ENCODE assay signal across 7 cellular contexts in genomic region chr19:9934132-9934950, GRCh38. TPM values are rescaled to one million over a fixed set of nuclear protein-coding genes. Genes with fewer than 3 reads are reported as not detected.
A peak's percentile ranks its signal among the peaks of the same experiment; 100 is the strongest.
DNase-seq lines count a peak whose midpoint lies in the region; ATAC-seq, FAIRE-seq and TF ChIP-seq lines count a peak whose summit lies in the region.

No MANE protein-coding gene starts in this region.

- no peak overlapping the region for H3K4me2 ChIP-seq in GM12878 (ENCODE audit: control insufficient read depth, insufficient read depth)

- H3K27ac ChIP-seq in GM12878 (ENCODE audit: control insufficient read depth, insufficient read depth) (no peak overlapping the region), iPS-18a (ENCODE audit: low read length) (no peak overlapping the region)

- no peaks in the 10 kb centered on the region for H3K79me2 ChIP-seq in GM12878 (ENCODE audit: control insufficient read depth, insufficient read depth, low read length)

- peak; percentile 82 for TF ChIP-seq RAD21 in GM12878 (IDR thresholded peaks at IDR 0.05; ENCODE audit: insufficient read depth, low read depth, low read length)

- FAIRE-seq in GM12878 (lab: Jason Lieb, UNC): peak; percentile 73

- intact Hi-C loops in GM12878 (cut with micrococcal nuclease; ENCODE audit: unreplicated experiment): loop anchor here (1.0 to 2.0 kb wide), 3 partner anchors 66 to 316 kb away; no protein-coding TSS in a partner anchor

- CTCF ChIA-PET in GM10248 (lab: Yijun Ruan, JAX) (interaction anchor here (4.2 to 5.1 kb wide), 2 partner anchors 65 to 326 kb away, joined by 33 to 41 read pairs; no protein-coding TSS in a partner anchor), GM12878 (lab: Yijun Ruan, JAX) (interaction anchor here (0.9 to 4.4 kb wide), 3 partner anchors 66 to 316 kb away, joined by 3 to 60 read pairs (median 34); no protein-coding TSS in a partner anchor)

- H3K4me1 ChIP-seq in GM12878 (ENCODE audit: control insufficient read depth, insufficient read depth, low read length) (no peaks in the 10 kb centered on the region), iPS-18a (ENCODE audit: control insufficient read depth, low read depth, low read length) (peaks cover 8% of the 10 kb centered on the region)

- H3K4me3 ChIP-seq in GM12878 (no peak overlapping the region), iPS-18a (ENCODE audit: low read length) (peak overlapping the region; percentile 80)

- TF ChIP-seq EP300 in GM12878 (IDR thresholded peaks at IDR 0.05; ENCODE audit: borderline replicate concordance in 1 of 2, control insufficient read depth in 1 of 2, low read depth in 2 of 2, low read length in 2 of 2): peak in 1 of 2 experiments; percentile 12; a peak in 1 of 4 replicates

- no TSS peak for BruUV-seq in GM12878 (replicated peaks; lab: Mats Ljungman, UMichigan)

- ATAC-seq in GM12878 (peak; percentile 85), HG02884 (IDR thresholded peaks at IDR 0.05; ENCODE audit: unreplicated experiment) (no peak)

- in situ Hi-C loops in GM12878 (cut with MboI): loop anchor here (5.0 kb wide), 1 partner anchor 93 kb away; no protein-coding TSS in a partner anchor

- DNase-seq in GM10248 (ENCODE audit: extremely low spot score) (peak; percentile 87), LHCN-M2 (ENCODE audit: low read depth) (peak; percentile 55), UCSD-AML1 (lab: John Stamatoyannopoulos, UW; ENCODE audit: unreplicated experiment) (peak; percentile 75), GM12878 (ENCODE audit: low read depth, low spot score) (no peak), smooth muscle cell of the brain vasculature (ENCODE audit: low read depth, low spot score) (peak; percentile 61)

- SMC1A ChIA-PET in GM12878 (lab: Charles Lee; ENCODE audit: uncharacterized antibody, unreplicated experiment): no interaction called here

- no peaks in the 10 kb centered on the region for H4K20me1 ChIP-seq in GM12878 (ENCODE audit: control insufficient read depth, insufficient read depth)

- H3K9ac ChIP-seq in GM12878 (ENCODE audit: control insufficient read depth, insufficient read depth, low read length) (no peak overlapping the region), iPS-18a (ENCODE audit: low read length) (no peak overlapping the region)

- H3K27me3 ChIP-seq in GM12878 (replicated peaks in 1 of 2; ENCODE audit: control insufficient read depth in 2 of 2, insufficient read depth in 2 of 2, low read length in 1 of 2): no peaks in the 10 kb centered on the region
- peaks cover 8% of the 10 kb centered on the region for H3K27me3 ChIP-seq in iPS-18a (ENCODE audit: control insufficient read depth, insufficient read depth, low read length)

- H2AFZ ChIP-seq in GM12878 (ENCODE audit: control insufficient read depth, low read depth, low read length): no peak overlapping the region

- POLR2A ChIA-PET in GM10248 (lab: Yijun Ruan, JAX): no interaction called here
- POLR2A ChIA-PET in GM12878 (lab: Charles Lee): no interaction called here

- TF ChIP-seq CTCF in GM10248 (IDR thresholded peaks at IDR 0.05; ENCODE audit: control extremely low read depth, extremely low read depth, low read depth, missing control alignments) (peak; percentile 90), GM12878 (IDR thresholded peaks at IDR 0.05 in 2 of 3, conservative IDR thresholded peaks at IDR 0.05 in 1 of 3; ENCODE audit: control insufficient read depth in 2 of 3, extremely low read depth in 1 of 3, insufficient read depth in 1 of 3, low read depth in 3 of 3, low read length in 3 of 3) (peak; percentile 96 to 97 (median 97); a peak in 5 of 6 replicates)

- RAD21 ChIA-PET in GM12878 (lab: Charles Lee; ENCODE audit: unreplicated experiment): interaction anchor here (1.0 kb wide), 1 partner anchor 315 kb away, joined by 3 read pairs; no protein-coding TSS in a partner anchor

- no peak for TF ChIP-seq POLR2A in GM12878 (IDR thresholded peaks at IDR 0.05; ENCODE audit: low read depth, low read length)

- H3K9me3 ChIP-seq in GM12878 (replicated peaks; ENCODE audit: control insufficient read depth, insufficient read depth, low read length): no peaks in the 10 kb centered on the region; the same call in 2 of the 3 replicates
- H3K9me3 ChIP-seq in iPS-18a (ENCODE audit: control insufficient read depth, low read depth, low read length): no peaks in the 10 kb centered on the region

- H3K36me3 ChIP-seq in GM12878 (ENCODE audit: control insufficient read depth in 2 of 2, insufficient read depth in 2 of 2, low read length in 1 of 2) (no peaks in the 10 kb centered on the region), iPS-18a (ENCODE audit: control insufficient read depth, low read depth, low read length) (no peaks in the 10 kb centered on the region)

- WGBS in GM12878 (ENCODE audit: insufficient coverage, insufficient replicate concordance, low lambda C conversion rate, missing lambda C conversion rate): 10% methylated on average over 23 of the region's 23 CpGs

TF ChIP-seq in GM12878, 131 proteins besides CTCF, POLR2A, EP300 and RAD21 (continues in another document):
- TF ChIP-seq BRCA1 (IDR thresholded peaks at IDR 0.05; ENCODE audit: low read depth, low read length): no peak
- TF ChIP-seq NFXL1 (IDR thresholded peaks at IDR 0.05; ENCODE audit: borderline replicate concordance): no peak
- peak; percentile 37; the same call in 1 of the 2 replicates for TF ChIP-seq CREM (IDR thresholded peaks at IDR 0.05; ENCODE audit: low read depth)
- no peak for TF ChIP-seq TARDBP (IDR thresholded peaks at IDR 0.05; ENCODE audit: borderline replicate concordance)
- no peak for TF ChIP-seq NFYA (IDR thresholded peaks at IDR 0.05; ENCODE audit: borderline replicate concordance, low read depth, low read length)
- 0 out of 3 replicates have a peak, but pooled peaks have one; percentile 44 for TF ChIP-seq POU2F2 (IDR thresholded peaks at IDR 0.05; ENCODE audit: borderline replicate concordance, low read depth, low read length)
- TF ChIP-seq YY1 (IDR thresholded peaks at IDR 0.05; ENCODE audit: low read depth, low read length): peak; percentile 65; the same call in 1 of the 2 replicates
- peak; percentile 33; the same call in 1 of the 2 replicates for TF ChIP-seq ZNF207 (IDR thresholded peaks at IDR 0.05; ENCODE audit: borderline replicate concordance)
- peak; percentile 30; the same call in 1 of the 2 replicates for TF ChIP-seq RUNX3 (IDR thresholded peaks at IDR 0.05; ENCODE audit: low read length)
- TF ChIP-seq JUND (IDR thresholded peaks at IDR 0.05; ENCODE audit: low read depth, low read length): peak; percentile 30; the same call in 1 of the 2 replicates
- TF ChIP-seq BHLHE40 (IDR thresholded peaks at IDR 0.05; ENCODE audit: borderline replicate concordance in 1 of 2, low read depth in 2 of 2, low read length in 1 of 2): peak in 1 of 2 experiments; percentile 30; a peak in 2 of 4 replicates
- peak; percentile 93 for TF ChIP-seq ATF7 (IDR thresholded peaks at IDR 0.05; ENCODE audit: low read depth)
- no peak for TF ChIP-seq ZBTB11 (CRISPR knock-in tag; IDR thresholded peaks at IDR 0.05)

RNA-seq across cellular contexts. Expression of gene OLFM2, which starts 2.0 kb away (rescaled TPM):
- total RNA-seq in LHCN-M2 (2014; rRNA removed) (0.06 TPM in 1 of 2 replicates, not detected in the other), GM12878 (2014; rRNA removed) (not detected in 2 replicates), GM12878 (2014; rRNA removed; fragmentation: Illumina TruSeq; extraction: Trizol) (not detected in 2 replicates), GM12878 (2021) (0.16 and 0.36 TPM in 2 replicates)
- polyA plus RNA-seq in LHCN-M2 (2012): 0.05 TPM
- 0.56 TPM in 1 of 2 replicates, not detected in the other for total RNA-seq in GM12878 (2013; cell fraction: nucleolus; rRNA removed)
- not detected for polyA plus RNA-seq in GM12878 (2011; ENCODE audit: low read depth)
- polyA plus RNA-seq in GM12878 (2011; rRNA removed) (2.4 and 3.5 TPM in 2 replicates), GM12878 (2014; fragmentation: Illumina TruSeq; extraction: Trizol) (0.07 TPM in 1 of 2 replicates, not detected in the other), GM12878 (2014; fragmentation: Nextera tagmentation; extraction: Ambion mirVana) (not detected), GM12878 (2014; rRNA removed) (0.04 and 0.27 TPM in 2 replicates), GM12878 (2016; fragmentation: Nextera tagmentation; extraction: Ambion mirVana) (under 1 TPM in 1 of 2 experiments, not detected in 1; 0.09 TPM)
- polyA plus RNA-seq in GM12878 (2011; cell fraction: cytosol; rRNA removed): 4.4 and 6.4 TPM in 2 replicates
- 1.4 and 2.7 TPM in 2 replicates for polyA plus RNA-seq in GM12878 (2011; cell fraction: nucleus; rRNA removed)
- 0.15 and 0.31 TPM in 2 replicates for polyA plus RNA-seq in GM12878 (2012)
- polyA minus RNA-seq in GM12878 (2011; rRNA and poly(A)+ RNA removed): 2.2 and 4.4 TPM in 2 replicates
- 0.94 and 1.7 TPM in 2 replicates for polyA minus RNA-seq in GM12878 (2011; cell fraction: cytosol; rRNA and poly(A)+ RNA removed)
- 0.57 and 1.5 TPM in 2 replicates for polyA minus RNA-seq in GM12878 (2011; cell fraction: nucleus; rRNA and poly(A)+ RNA removed)
